Comparison of ENCODE assay signal across 28 cellular contexts in genomic region chr4:71375494-71375893, GRCh38. TPM values are rescaled to one million over a fixed set of nuclear protein-coding genes. Genes with fewer than 3 reads are reported as not detected.
"Had no signal": no experiment of that assay in that cellular context is flagged by ENCODE, and none has a peak within 500 bp of the region (broad histone marks: within the 10 kb centered on the region; RNA-seq: fewer than 3 reads in every experiment).

No MANE protein-coding gene starts in this region.

- H3K36me3 ChIP-seq: colonic mucosa, esophagus muscularis mucosa, esophagus squamous epithelium, gastrocnemius medialis, gastroesophageal sphincter, heart left ventricle, heart right ventricle had no signal

- H3K4me3 Mint-ChIP-seq: dendritic cell treated with granulocyte-macrophage colony-stimulating factor and Interleukin-4, amounts not matched to agents 40 ng/mL and 50 ng/mL, for 4 days; effector memory CD8-positive, alpha-beta T cell; endodermal cell had no signal

- H3K27ac ChIP-seq: colonic mucosa, coronary artery, epithelial cell of prostate, esophagus muscularis mucosa, esophagus squamous epithelium, foreskin keratinocyte, gastrocnemius medialis, gastroesophageal sphincter, heart left ventricle, heart right ventricle had no signal

- H3K27me3 Mint-ChIP-seq: dendritic cell treated with granulocyte-macrophage colony-stimulating factor and Interleukin-4, amounts not matched to agents 40 ng/mL and 50 ng/mL, for 4 days; effector memory CD8-positive, alpha-beta T cell had no signal

- FAIRE-seq: colon, endometrium, endothelial cell of umbilical vein, frontal cortex had no signal

- H3K27ac Mint-ChIP-seq: dendritic cell treated with granulocyte-macrophage colony-stimulating factor and Interleukin-4, amounts not matched to agents 40 ng/mL and 50 ng/mL, for 4 days; effector memory CD8-positive, alpha-beta T cell; endodermal cell had no signal

- DNase-seq: colonic mucosa; dermis blood vessel endothelial cell; effector CD4-positive, alpha-beta T cell; effector CD8-positive, alpha-beta T cell; effector memory CD4-positive, alpha-beta T cell; effector memory CD8-positive, alpha-beta T cell; endodermal cell; erythroblast; esophagus squamous epithelium; foreskin fibroblast; foreskin keratinocyte; foreskin melanocyte; gastrocnemius medialis; glutamatergic neuron; head of caudate nucleus; heart left ventricle; heart right ventricle had no signal

- H3K27me3 ChIP-seq: colonic mucosa, esophagus muscularis mucosa, esophagus squamous epithelium, foreskin keratinocyte, gastrocnemius medialis, gastroesophageal sphincter, heart left ventricle, heart right ventricle had no signal

- H3K9me3 ChIP-seq: colonic mucosa, esophagus muscularis mucosa, esophagus squamous epithelium, gastrocnemius medialis, gastroesophageal sphincter, heart left ventricle had no signal

- H3K4me1 ChIP-seq: colonic mucosa, esophagus muscularis mucosa, foreskin keratinocyte, gastrocnemius medialis, gastroesophageal sphincter had no signal

- ATAC-seq: effector memory CD8-positive, alpha-beta T cell; esophagus mucosa; foreskin keratinocyte; gastrocnemius medialis; gastroesophageal sphincter; heart left ventricle; heart right ventricle had no signal

- H3K9me3 Mint-ChIP-seq: effector memory CD8-positive, alpha-beta T cell; endodermal cell had no signal

- H3K4me3 ChIP-seq: colonic mucosa, coronary artery, esophagus muscularis mucosa, esophagus squamous epithelium, gastrocnemius medialis, gastroesophageal sphincter, heart left ventricle, heart right ventricle had no signal

RNA-seq across cellular contexts. Expression of gene SLC4A4, which starts 36.7 kb away (rescaled TPM):
- total RNA-seq: dermis microvascular lymphatic vessel endothelial cell, endothelial cell of umbilical vein had no signal
- polyA plus RNA-seq: endothelial cell of umbilical vein had no signal
